Comparison of ENCODE assay signal across 16 cellular contexts in genomic region chr17:78374189-78374588, GRCh38. TPM values are rescaled to one million over a fixed set of nuclear protein-coding genes. Genes with fewer than 3 reads are reported as not detected.
DNase-seq lines count a peak whose midpoint lies in the region; ATAC-seq and TF ChIP-seq lines count a peak whose summit lies in the region.
"Had no signal": no experiment of that assay in that cellular context is flagged by ENCODE, and none has a peak within 500 bp of the region (broad histone marks: within the 10 kb centered on the region; RNA-seq: fewer than 3 reads in every experiment).

No MANE protein-coding gene starts in this region.

- DNase-seq in Caco-2 (peak in 1 of 2 experiments; percentile 48), SJCRH30 (no peak), osteoblast (ENCODE audit: insufficient read length, low spot score, missing footprints) (no peak), SW 1271 (lab: John Stamatoyannopoulos, UW) (no peak)
- no peak for DNase-seq in stimulated activated naive CD4-positive, alpha-beta T cell (lab: John Stamatoyannopoulos, UW)
- DNase-seq in activated naive CD4-positive, alpha-beta T cell treated with anti-CD3 and anti-CD28 coated beads, Interleukin-2, amount 50 U/mL, for 16 hours: no peak
- DNase-seq: activated CD4-positive, CD25-positive, alpha-beta regulatory T cell treated with anti-CD3 and anti-CD28 coated beads, Interleukin-2, amount 50 U/mL, for 72 hours; activated CD8-positive, alpha-beta memory T cell treated with anti-CD3 and anti-CD28 coated beads, Interleukin-2, amount 50 U/mL, for 4 hours; activated naive CD4-positive, alpha-beta T cell treated with Interleukin-2 at 50 U/mL for 16 hours; NCI-H2171; stimulated activated CD4-positive, alpha-beta T cell treated with anti-CD3 and anti-CD28 coated beads, Interleukin-2, amount 100 ng/mL, for 24 hours; stimulated activated CD8-positive, alpha-beta memory T cell treated with anti-CD3 and anti-CD28 coated beads, Interleukin-4, amount 100 ng/mL, for 48 hours; T-helper 2 cell; upper lobe of left lung had no signal

- peak overlapping the region; percentile 19 for H3K27ac Mint-ChIP-seq in Caco-2 (ENCODE audit: unreplicated experiment)

- ATAC-seq in gastroesophageal sphincter (no peak), GM21447 (IDR thresholded peaks at IDR 0.05; ENCODE audit: unreplicated experiment) (no peak)

- POLR2A ChIA-PET in Caco-2 (lab: Charles Lee): no interaction called here

- peak overlapping the region; percentile 3 for H3K4me3 Mint-ChIP-seq in Caco-2 (ENCODE audit: unreplicated experiment)

- H3K27me3 ChIP-seq in Caco-2 (replicated peaks; ENCODE audit: control insufficient read depth, insufficient read depth, low read length) (no peaks in the 10 kb centered on the region), SJCRH30 (no peaks in the 10 kb centered on the region), gastroesophageal sphincter (no peaks in the 10 kb centered on the region), osteoblast (ENCODE audit: insufficient read depth, low read length) (no peaks in the 10 kb centered on the region)
- H3K27me3 ChIP-seq: upper lobe of left lung had no signal

- H3K4me1 ChIP-seq in Caco-2 (peaks cover 52% of the 10 kb centered on the region), SJCRH30 (peaks cover 42% of the 10 kb centered on the region), gastroesophageal sphincter (peaks cover 0 to 13% (median 0%) of the 10 kb centered on the region in 3 donors), osteoblast (ENCODE audit: insufficient read depth, low read length) (peaks cover 33% of the 10 kb centered on the region)

- no peaks in the 10 kb centered on the region for H3K36me3 ChIP-seq in Caco-2 (ENCODE audit: control insufficient read depth, insufficient read depth, low read length)
- no peaks in the 10 kb centered on the region for H3K36me3 ChIP-seq in SJCRH30
- no peaks in the 10 kb centered on the region for H3K36me3 ChIP-seq in gastroesophageal sphincter
- no peaks in the 10 kb centered on the region for H3K36me3 ChIP-seq in osteoblast (ENCODE audit: insufficient read depth, low read length)
- H3K36me3 ChIP-seq: upper lobe of left lung had no signal

- no peaks in the 10 kb centered on the region for H3K27me3 Mint-ChIP-seq in Caco-2 (ENCODE audit: insufficient read depth, unreplicated experiment)

- TF ChIP-seq CTCF in Caco-2 (IDR thresholded peaks at IDR 0.05; ENCODE audit: insufficient read depth in 1 of 2, low read depth in 1 of 2, low read length in 1 of 2, severe bottlenecking in 1 of 2, unreplicated experiment in 1 of 2): no peak
- no peak for TF ChIP-seq CTCF in gastroesophageal sphincter (IDR thresholded peaks at IDR 0.05)
- no peak for TF ChIP-seq CTCF in osteoblast (IDR thresholded peaks at IDR 0.05; ENCODE audit: extremely low read depth, low read depth, low read length)

- H3K36me3 Mint-ChIP-seq in Caco-2 (ENCODE audit: insufficient read depth, unreplicated experiment): peaks cover 9% of the 10 kb centered on the region

- H3K4me3 ChIP-seq in Caco-2 (ENCODE audit: low read depth, low read length) (no peak overlapping the region), SJCRH30 (no peak overlapping the region), gastroesophageal sphincter (no peak overlapping the region), osteoblast (ENCODE audit: insufficient read depth, low read length) (no peak overlapping the region)
- H3K4me3 ChIP-seq: upper lobe of left lung had no signal

- H3K9me3 ChIP-seq in Caco-2: no peaks in the 10 kb centered on the region
- no peaks in the 10 kb centered on the region for H3K9me3 ChIP-seq in SJCRH30 (replicated peaks)
- no peaks in the 10 kb centered on the region for H3K9me3 ChIP-seq in gastroesophageal sphincter
- no peaks in the 10 kb centered on the region for H3K9me3 ChIP-seq in osteoblast (ENCODE audit: low read depth, low read length)
- H3K9me3 ChIP-seq: upper lobe of left lung had no signal

- H3K4me1 Mint-ChIP-seq in Caco-2 (ENCODE audit: low read depth, unreplicated experiment): peaks cover 48% of the 10 kb centered on the region

- intact Hi-C loops in Caco-2 (cut with micrococcal nuclease; ENCODE audit: unreplicated experiment): loop anchor here (1.0 kb wide), 1 partner anchor 9 kb away; no protein-coding TSS in a partner anchor

- BruUV-seq in Caco-2 (replicated peaks; lab: Mats Ljungman, UMichigan): no TSS peak

- H2AFZ ChIP-seq in osteoblast (ENCODE audit: low read length): no peak overlapping the region

- peak overlapping the region; percentile 91 for H3K27ac ChIP-seq in SJCRH30
- peak overlapping the region in 3 of 4 donors; percentile 6 to 60 (median 32) for H3K27ac ChIP-seq in gastroesophageal sphincter
- peak overlapping the region; percentile 100 for H3K27ac ChIP-seq in osteoblast (ENCODE audit: low read depth, low read length)

- peak overlapping the region; percentile 57 for H3K4me2 ChIP-seq in osteoblast (ENCODE audit: insufficient read depth, low read length)

- H3K79me2 ChIP-seq in osteoblast (ENCODE audit: insufficient read depth, low read length): peaks cover 9% of the 10 kb centered on the region

- H4K20me1 ChIP-seq in osteoblast (ENCODE audit: insufficient read depth, low read length): no peaks in the 10 kb centered on the region

- CTCF ChIA-PET in Caco-2 (lab: Charles Lee): interaction anchor here (0.9 kb wide), 1 partner anchor 47 kb away, joined by 3 read pairs; no protein-coding TSS in a partner anchor

- no peak for TF ChIP-seq EP300 in gastroesophageal sphincter (IDR thresholded peaks at IDR 0.05)

- TF ChIP-seq POLR2A in gastroesophageal sphincter (IDR thresholded peaks at IDR 0.05): no peak

- H3K9me3 Mint-ChIP-seq in Caco-2 (ENCODE audit: unreplicated experiment): no peaks in the 10 kb centered on the region

- 55 to 63% methylated on average over 4 to 5 of the region's 6 CpGs for WGBS in gastroesophageal sphincter (ENCODE audit: low coverage in 1 of 2), 2 donors

RNA-seq across cellular contexts. Expression of gene PGS1, which starts 4.3 kb away (rescaled TPM):
- 54.1 and 55.2 TPM in 2 replicates for total RNA-seq in Caco-2 (2022)
- total RNA-seq in SJCRH30 (2014; rRNA removed; shearing (Covaris generic)): 59.8 and 66.2 TPM in 2 replicates
- 10 to 100 TPM; 24.1 to 53.0 (median 38.8) TPM for total RNA-seq in gastroesophageal sphincter
- 34.4 and 39.5 TPM in 2 replicates for total RNA-seq in osteoblast

RNA-seq across cellular contexts. Expression of gene SOCS3, which starts 14.3 kb away (rescaled TPM):
- 11.3 and 12.8 TPM in 2 replicates for total RNA-seq in Caco-2 (2022)
- total RNA-seq in SJCRH30 (2014; rRNA removed; shearing (Covaris generic)): 27.5 and 28.9 TPM in 2 replicates
- 100 to 1,000 TPM in 1 of 4 donors, 10 to 100 TPM in 3; 11.5 to 423 (median 38.2) TPM for total RNA-seq in gastroesophageal sphincter
- 78.1 and 95.2 TPM in 2 replicates for total RNA-seq in osteoblast

Comparison
In these comparisons a context has a peak if more than half of its experiments do, and no peak if none do; other contexts are left out.
1. H3K27ac ChIP-seq: peak in every context shown above with its lines; median percentile 100 in osteoblast; 91 in SJCRH30; 32 in gastroesophageal sphincter.